ENCODE assay signal across 15 cellular contexts in genomic region chr12:129887047-129887568, GRCh38.
DNase-seq lines count a peak whose midpoint lies in the region; ATAC-seq lines count a peak whose summit lies in the region.
"Had no signal": no experiment of that assay in that cellular context is flagged by ENCODE, and none has a peak within 500 bp of the region (broad histone marks: within the 10 kb centered on the region; RNA-seq: fewer than 3 reads in every experiment).

No MANE protein-coding gene starts in this region.

- H3K9me3 ChIP-seq in adipocyte (ENCODE audit: control insufficient read depth, low read length) = peaks cover 4% of the 10 kb centered on the region
- H3K9me3 ChIP-seq: pancreas had no signal

- no peak overlapping the region for H3K4me3 ChIP-seq in adipocyte (ENCODE audit: low read length)
- H3K4me3 ChIP-seq: pancreas had no signal

- ATAC-seq in GM21825 (IDR thresholded peaks at IDR 0.05; ENCODE audit: unreplicated experiment) (no peak), HG03439 (IDR thresholded peaks at IDR 0.05; ENCODE audit: unreplicated experiment) (no peak)
- ATAC-seq: left colon had no signal

- H3K4me1 ChIP-seq in adipocyte (ENCODE audit: control insufficient read depth, insufficient read depth, low read length) = no peaks in the 10 kb centered on the region
- H3K4me1 ChIP-seq: pancreas had no signal

- H3K9ac ChIP-seq in adipocyte (ENCODE audit: low read length) = no peak overlapping the region

- H3K27me3 ChIP-seq in adipocyte (replicated peaks; ENCODE audit: control insufficient read depth, insufficient read depth, low read length) = no peaks in the 10 kb centered on the region

- H3K36me3 ChIP-seq in adipocyte (ENCODE audit: control insufficient read depth, insufficient read depth, low read length, severe bottlenecking) = no peaks in the 10 kb centered on the region
- H3K36me3 ChIP-seq: pancreas had no signal

- DNase-seq in DMS79 (lab: John Stamatoyannopoulos, UW) (peak; percentile 35), NCI-H2107 treated with DMSO at 0.1 percent for 48 hours (lab: John Stamatoyannopoulos, UW; ENCODE audit: unreplicated experiment) (peak; percentile 98), adipocyte (ENCODE audit: low read depth) (peak; percentile 56), left kidney (ENCODE audit: low read depth, low spot score) (peak; percentile 75), activated gamma-delta T cell (lab: John Stamatoyannopoulos, UW) (no peak), NCI-H2171 (lab: John Stamatoyannopoulos, UW) (no peak)
- DNase-seq: activated CD4-positive, alpha-beta T cell treated with anti-CD3 and anti-CD28 coated beads, Interleukin-2, amount 10 ng/mL, durations not matched to agents 7 days and 5 days; activated T-cell treated with anti-CD3 and anti-CD28 coated beads, Interleukin-2, amount 50 U/mL, for 1 hour; left colon; pancreas; Right ventricle myocardium superior; small intestine; stimulated activated naive CD4-positive, alpha-beta T cell had no signal

Comparison
In these comparisons a context has a peak if more than half of its experiments do, and no peak if none do; other contexts are left out.
1. DNase-seq: peak in DMS79 (single experiment), NCI-H2107 treated with DMSO at 0.1 percent for 48 hours (single experiment), adipocyte (single experiment) and left kidney (single experiment); none in activated gamma-delta T cell (single experiment) and NCI-H2171 (single experiment).